Comparison of ENCODE assay signal across 21 cellular contexts in the genomic region with DNA sequence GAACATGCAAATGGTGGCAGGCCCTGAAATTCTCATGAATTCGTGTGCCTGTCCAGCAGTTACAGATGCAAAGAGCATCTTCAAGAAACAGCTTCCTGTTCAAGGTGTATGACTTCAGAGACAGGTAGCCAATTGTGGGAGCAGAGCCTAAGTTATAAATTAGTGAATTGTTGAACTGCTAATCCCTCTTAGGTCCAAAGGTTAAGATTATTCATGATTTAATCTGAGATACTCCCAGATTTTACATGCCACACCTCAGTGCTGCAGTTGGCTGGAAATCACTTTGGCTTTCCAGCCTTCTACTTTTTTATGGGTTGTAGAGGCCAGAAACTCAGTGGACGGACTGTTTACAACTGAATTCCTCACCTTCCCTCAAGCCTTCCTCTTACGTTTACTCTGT.
A peak's percentile ranks its signal among the peaks of the same experiment; 100 is the strongest.
DNase-seq lines count a peak whose midpoint lies in the region; ATAC-seq and TF ChIP-seq lines count a peak whose summit lies in the region.
"Had no signal": no experiment of that assay in that cellular context is flagged by ENCODE, and none has a peak within 500 bp of the region (broad histone marks: within the 10 kb centered on the region; RNA-seq: fewer than 3 reads in every experiment).

No MANE protein-coding gene starts in this region.

- H3K36me3 Mint-ChIP-seq in brain (peaks cover 8% of the 10 kb centered on the region), glutamatergic neuron (ENCODE audit: unreplicated experiment) (peaks cover 17% of the 10 kb centered on the region)
- no peaks in the 10 kb centered on the region for H3K36me3 Mint-ChIP-seq in stimulated activated memory B cell treated with anti-CD40 and anti-IgM and Interleukin-4, amounts not matched to agents 10 μg/mL and 1 μg/mL and 100 μg/mL, for 72 hours
- H3K36me3 Mint-ChIP-seq: CD14-positive monocyte had no signal

- H3K4me3 ChIP-seq in mucosa of descending colon: no peak overlapping the region
- H3K4me3 ChIP-seq: A549; BLaER1 treated with 17β-estradiol and CSF1 and Interleukin-3, amounts not matched to agents 10 nM and 100 nM; GM23248 had no signal

- ATAC-seq in mucosa of descending colon: peak; percentile 80
- no peak for ATAC-seq in stimulated activated memory B cell treated with anti-CD40 and anti-IgM and Interleukin-4, amounts not matched to agents 10 μg/mL and 1 μg/mL and 100 μg/mL, for 72 hours
- ATAC-seq: A549, HCT116 had no signal

- peaks cover 20% of the 10 kb centered on the region for H3K4me1 Mint-ChIP-seq in brain
- H3K4me1 Mint-ChIP-seq in glutamatergic neuron (ENCODE audit: low read depth, unreplicated experiment): peaks cover 31% of the 10 kb centered on the region
- H3K4me1 Mint-ChIP-seq in stimulated activated memory B cell treated with anti-CD40 and anti-IgM and Interleukin-4, amounts not matched to agents 10 μg/mL and 1 μg/mL and 100 μg/mL, for 72 hours: peaks cover 21% of the 10 kb centered on the region
- H3K4me1 Mint-ChIP-seq: CD14-positive monocyte; CD8-positive, alpha-beta memory T cell; H9 had no signal

- H3K9me3 Mint-ChIP-seq in brain: peaks cover 8 to 27% (median 15%) of the 10 kb centered on the region in 5 experiments
- peaks cover 11% of the 10 kb centered on the region for H3K9me3 Mint-ChIP-seq in glutamatergic neuron (ENCODE audit: unreplicated experiment)
- peaks cover 3% of the 10 kb centered on the region for H3K9me3 Mint-ChIP-seq in stimulated activated memory B cell treated with anti-CD40 and anti-IgM and Interleukin-4, amounts not matched to agents 10 μg/mL and 1 μg/mL and 100 μg/mL, for 72 hours
- H3K9me3 Mint-ChIP-seq: CD4-positive, alpha-beta T cell; CD8-positive, alpha-beta memory T cell had no signal

- no peaks in the 10 kb centered on the region for H3K4me1 ChIP-seq in mucosa of descending colon (ENCODE audit: low read depth)
- H3K4me1 ChIP-seq: A549, BE2C had no signal

- H3K4me3 Mint-ChIP-seq in brain (peak overlapping the region in 1 of 5 experiments; percentile 17), glutamatergic neuron (ENCODE audit: unreplicated experiment) (no peak overlapping the region)
- no peak overlapping the region for H3K4me3 Mint-ChIP-seq in stimulated activated memory B cell treated with anti-CD40 and anti-IgM and Interleukin-4, amounts not matched to agents 10 μg/mL and 1 μg/mL and 100 μg/mL, for 72 hours
- H3K4me3 Mint-ChIP-seq: CD14-positive monocyte; CD4-positive, alpha-beta T cell; CD8-positive, alpha-beta memory T cell; H9 had no signal

- DNase-seq in glutamatergic neuron (no peak), mucosa of descending colon (no peak), foreskin melanocyte (no peak), RPMI8226 (no peak)
- no peak for DNase-seq in activated CD4-positive, alpha-beta T cell treated with anti-CD3 and anti-CD28 coated beads for 48 hours
- DNase-seq: 8988T; ACHN; AML-193; BE2C; CD4-positive, alpha-beta T cell; CD8-positive, alpha-beta memory T cell; DMS53; DMS79 treated with DMSO at 0.1 percent for 48 hours; GM23248; H9 had no signal

- H3K9me3 ChIP-seq in mucosa of descending colon: no peaks in the 10 kb centered on the region
- H3K9me3 ChIP-seq: A549, BE2C had no signal

- peaks cover 7% of the 10 kb centered on the region for H3K27me3 Mint-ChIP-seq in brain
- peaks cover 6% of the 10 kb centered on the region for H3K27me3 Mint-ChIP-seq in glutamatergic neuron (ENCODE audit: unreplicated experiment)
- peaks cover 21% of the 10 kb centered on the region for H3K27me3 Mint-ChIP-seq in stimulated activated memory B cell treated with anti-CD40 and anti-IgM and Interleukin-4, amounts not matched to agents 10 μg/mL and 1 μg/mL and 100 μg/mL, for 72 hours

- TF ChIP-seq CTCF in brain (conservative IDR thresholded peaks at IDR 0.05) (no peak), glutamatergic neuron (IDR thresholded peaks at IDR 0.05; ENCODE audit: partially characterized antibody, unreplicated experiment) (no peak), mucosa of descending colon (IDR thresholded peaks at IDR 0.05) (no peak)

- H3K36me3 ChIP-seq in mucosa of descending colon (ENCODE audit: low read depth): no peaks in the 10 kb centered on the region
- H3K36me3 ChIP-seq: BE2C; BLaER1 treated with 17β-estradiol and CSF1 and Interleukin-3, amounts not matched to agents 10 nM and 100 nM had no signal

- intact Hi-C loops in mucosa of descending colon (cut with DNase I, micrococcal nuclease): no loop called here

- H3K27ac Mint-ChIP-seq in brain (peak overlapping the region in 4 of 5 experiments; percentile 7 to 81 (median 63)), glutamatergic neuron (ENCODE audit: unreplicated experiment) (peak overlapping the region; percentile 81)
- peak overlapping the region; percentile 65 for H3K27ac Mint-ChIP-seq in stimulated activated memory B cell treated with anti-CD40 and anti-IgM and Interleukin-4, amounts not matched to agents 10 μg/mL and 1 μg/mL and 100 μg/mL, for 72 hours
- H3K27ac Mint-ChIP-seq: CD14-positive monocyte; CD4-positive, alpha-beta T cell; CD8-positive, alpha-beta memory T cell; H9 had no signal
